10 cellular contexts compared by ENCODE assay signal in genomic region chr2:112276954-112277353, GRCh38. TPM values are rescaled to one million over a fixed set of nuclear protein-coding genes. Genes with fewer than 3 reads are reported as not detected.
A peak's percentile ranks its signal among the peaks of the same experiment; 100 is the strongest.
DNase-seq lines count a peak whose midpoint lies in the region; ATAC-seq and TF ChIP-seq lines count a peak whose summit lies in the region.
"Had no signal": no experiment of that assay in that cellular context is flagged by ENCODE, and none has a peak within 500 bp of the region (broad histone marks: within the 10 kb centered on the region; RNA-seq: fewer than 3 reads in every experiment).

No MANE protein-coding gene starts in this region.

- H3K4me1 Mint-ChIP-seq in GM23338 (peaks cover 19% of the 10 kb centered on the region), progenitor cell of endocrine pancreas (ENCODE audit: low read depth) (peaks cover 3% of the 10 kb centered on the region)

- H3K4me1 ChIP-seq in GM23338 (ENCODE audit: insufficient read depth) (peaks cover 7% of the 10 kb centered on the region; the same call in 1 of the 2 replicates), PC-3 (ENCODE audit: insufficient read depth, low read length) (peaks cover 8% of the 10 kb centered on the region)

- intact Hi-C loops in PC-3 (cut with micrococcal nuclease): no loop called here

- H4K20me1 ChIP-seq in GM23338 (replicated peaks; ENCODE audit: insufficient read depth): no peaks in the 10 kb centered on the region
- no peaks in the 10 kb centered on the region for H4K20me1 ChIP-seq in PC-3 (ENCODE audit: low read length)

- no peaks in the 10 kb centered on the region for H3K9me2 ChIP-seq in GM23338 (ENCODE audit: insufficient read depth)
- H3K9me2 ChIP-seq in PC-3 (replicated peaks; ENCODE audit: low read length): no peaks in the 10 kb centered on the region

- peak overlapping the region; percentile 100 for H3K9ac ChIP-seq in PC-3 (ENCODE audit: low read length)

- no peaks in the 10 kb centered on the region for H3F3A ChIP-seq in GM23338 (replicated peaks; ENCODE audit: low read depth)
- H3F3A ChIP-seq in PC-3 (ENCODE audit: low read length, unreplicated experiment): no peaks in the 10 kb centered on the region

- 0 out of 2 replicates have a peak overlapping the region, but pooled peaks have one; percentile 88 for H3K27ac ChIP-seq in GM23338 (ENCODE audit: low read depth)
- no peak overlapping the region for H3K27ac ChIP-seq in PC-3 (ENCODE audit: low read length)

- no peaks in the 10 kb centered on the region for H3K36me3 ChIP-seq in GM23338 (ENCODE audit: insufficient read depth)
- no peaks in the 10 kb centered on the region for H3K36me3 ChIP-seq in PC-3 (ENCODE audit: low read depth, low read length)
- H3K36me3 ChIP-seq: ovary had no signal

- H2AFZ ChIP-seq in GM23338 (no peak overlapping the region), PC-3 (ENCODE audit: low read length) (0 out of 2 replicates have a peak overlapping the region, but pooled peaks have one; percentile 95)

- CTCF ChIA-PET in PC-3 (lab: Charles Lee): no interaction called here

- H3K4me2 ChIP-seq in GM23338: peak overlapping the region; percentile 88
- H3K4me2 ChIP-seq in PC-3 (ENCODE audit: low read length): peak overlapping the region; percentile 95

- H3K79me2 ChIP-seq in GM23338 (replicated peaks; ENCODE audit: insufficient read depth) (no peaks in the 10 kb centered on the region), PC-3 (ENCODE audit: low read length) (peaks cover 8% of the 10 kb centered on the region)

- H3K9me3 ChIP-seq in PC-3 (ENCODE audit: low read length): no peaks in the 10 kb centered on the region
- H3K9me3 ChIP-seq: ovary had no signal

- POLR2A ChIA-PET in PC-3 (lab: Charles Lee; ENCODE audit: unreplicated experiment): no interaction called here

- no peaks in the 10 kb centered on the region; the same call in 2 of the 3 replicates for H3K9me3 Mint-ChIP-seq in GM23338
- H3K9me3 Mint-ChIP-seq in progenitor cell of endocrine pancreas (ENCODE audit: low read depth): no peaks in the 10 kb centered on the region

- no peak for ATAC-seq in GM23338
- ATAC-seq in PC-3: no peak
- no peak for ATAC-seq in HG02885 (IDR thresholded peaks at IDR 0.05; ENCODE audit: poor library complexity, unreplicated experiment)
- no peak for ATAC-seq in GM18517 (IDR thresholded peaks at IDR 0.05; ENCODE audit: unreplicated experiment)

- TF ChIP-seq CTCF in GM23338 (conservative IDR thresholded peaks at IDR 0.05; ENCODE audit: low read depth in 2 of 2) (no peak), PC-3 (conservative IDR thresholded peaks at IDR 0.05; ENCODE audit: low read depth, low read length) (no peak), fibroblast of mammary gland (conservative IDR thresholded peaks at IDR 0.05; ENCODE audit: control insufficient read depth, insufficient read depth, low read depth, low read length) (no peak), progenitor cell of endocrine pancreas (IDR thresholded peaks at IDR 0.05; ENCODE audit: unreplicated experiment) (no peak)

- H3K27ac Mint-ChIP-seq in GM23338 (no peak overlapping the region), progenitor cell of endocrine pancreas (no peak overlapping the region)

- H3K4me3 ChIP-seq in GM23338: peak overlapping the region; percentile 65
- peak overlapping the region; percentile 99 for H3K4me3 ChIP-seq in PC-3 (ENCODE audit: low read length)
- H3K4me3 ChIP-seq in fibroblast of mammary gland (ENCODE audit: control insufficient read depth, low read depth, low read length): peak overlapping the region; percentile 60

- H3K36me3 Mint-ChIP-seq in GM23338 (ENCODE audit: low read depth) (no peaks in the 10 kb centered on the region), progenitor cell of endocrine pancreas (ENCODE audit: insufficient read depth) (no peaks in the 10 kb centered on the region)

- H3K4me3 Mint-ChIP-seq in GM23338: peak overlapping the region; percentile 89
- H3K4me3 Mint-ChIP-seq in progenitor cell of endocrine pancreas (ENCODE audit: low read depth): peak overlapping the region; percentile 76

- H3K27me3 ChIP-seq in GM23338 (ENCODE audit: insufficient read depth) (no peaks in the 10 kb centered on the region), PC-3 (ENCODE audit: low read length) (no peaks in the 10 kb centered on the region)
- H3K27me3 ChIP-seq: ovary had no signal

- DNase-seq in GM23338 (ENCODE audit: low spot score) (no peak), PC-3 (no peak), fibroblast of mammary gland (ENCODE audit: low read depth) (no peak), progenitor cell of endocrine pancreas (ENCODE audit: low spot score, unreplicated experiment) (no peak), AG08395 (ENCODE audit: low spot score) (no peak)
- DNase-seq: amniotic stem cell, NCI-H2029 treated with DMSO at 0.1 percent for 48 hours, ovary had no signal

- BruUV-seq in PC-3 (replicated peaks; lab: Mats Ljungman, UMichigan): no TSS peak

- peaks cover under 1% of the 10 kb centered on the region for H3K27me3 Mint-ChIP-seq in GM23338 (ENCODE audit: insufficient read depth, low read depth, poor library complexity)
- H3K27me3 Mint-ChIP-seq in progenitor cell of endocrine pancreas: no peaks in the 10 kb centered on the region

TF ChIP-seq in GM23338, 12 proteins besides CTCF, POLR2A, EP300 and RAD21:
- TF ChIP-seq POLR2AphosphoS5 (IDR thresholded peaks at IDR 0.05; ENCODE audit: low read depth): no peak
- TF ChIP-seq, protein P1, sequence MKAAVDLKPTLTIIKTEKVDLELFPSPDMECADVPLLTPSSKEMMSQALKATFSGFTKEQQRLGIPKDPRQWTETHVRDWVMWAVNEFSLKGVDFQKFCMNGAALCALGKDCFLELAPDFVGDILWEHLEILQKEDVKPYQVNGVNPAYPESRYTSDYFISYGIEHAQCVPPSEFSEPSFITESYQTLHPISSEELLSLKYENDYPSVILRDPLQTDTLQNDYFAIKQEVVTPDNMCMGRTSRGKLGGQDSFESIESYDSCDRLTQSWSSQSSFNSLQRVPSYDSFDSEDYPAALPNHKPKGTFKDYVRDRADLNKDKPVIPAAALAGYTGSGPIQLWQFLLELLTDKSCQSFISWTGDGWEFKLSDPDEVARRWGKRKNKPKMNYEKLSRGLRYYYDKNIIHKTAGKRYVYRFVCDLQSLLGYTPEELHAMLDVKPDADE (IDR thresholded peaks at IDR 0.05): no peak

RNA-seq across cellular contexts. Expression of gene ZC3H6, which starts 1.6 kb away (rescaled TPM):
- total RNA-seq in GM23338 (2014; rRNA removed; shearing (Covaris generic)): 6.3 and 8.0 TPM in 2 replicates
- polyA plus RNA-seq in GM23338 (2016; fragmentation: Nextera tagmentation; extraction: Ambion mirVana): 4.7 and 4.9 TPM in 2 replicates
- total RNA-seq in PC-3 (2014; rRNA removed): 1.3 TPM in 2 replicates
- total RNA-seq in progenitor cell of endocrine pancreas: 7.3 and 7.8 TPM in 2 replicates

RNA-seq across cellular contexts. Expression of gene ZC3H8, which starts 22.1 kb away (rescaled TPM):
- total RNA-seq in GM23338 (2014; rRNA removed; shearing (Covaris generic)): 3.0 and 13.3 TPM in 2 replicates
- polyA plus RNA-seq in GM23338 (2016; fragmentation: Nextera tagmentation; extraction: Ambion mirVana): 42.8 and 49.1 TPM in 2 replicates
- total RNA-seq in PC-3 (2014; rRNA removed) (13.1 and 17.0 TPM in 2 replicates), progenitor cell of endocrine pancreas (17.6 and 23.7 TPM in 2 replicates)
